8 cellular contexts compared by ENCODE assay signal in the genomic region with DNA sequence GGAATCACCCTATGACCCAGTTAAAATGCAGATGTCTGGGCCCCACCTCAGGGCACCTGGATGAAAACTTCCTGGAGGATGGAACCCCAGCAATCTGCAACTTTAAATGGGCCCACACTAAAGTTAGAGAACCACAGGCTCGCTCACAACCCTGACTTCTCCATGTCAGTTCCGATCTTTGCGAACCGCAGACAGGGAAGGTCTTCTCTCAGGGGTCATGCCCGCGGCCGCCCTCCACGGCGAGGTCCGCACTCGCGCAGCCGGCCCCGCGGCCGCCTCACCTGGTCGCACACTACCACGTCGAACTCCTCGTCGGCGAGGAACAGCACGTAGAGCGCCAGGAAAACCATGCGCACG. TPM values are rescaled to one million over a fixed set of nuclear protein-coding genes. Genes with fewer than 3 reads are reported as not detected.
A peak's percentile ranks its signal among the peaks of the same experiment; 100 is the strongest.
DNase-seq lines count a peak whose midpoint lies in the region; ATAC-seq and TF ChIP-seq lines count a peak whose summit lies in the region.

No MANE protein-coding gene starts in this region.

- H3K4me1 ChIP-seq in tibial nerve = peaks cover 0 to 69% (median 30%) of the 10 kb centered on the region in 4 donors

- no peaks in the 10 kb centered on the region for H3K27me3 ChIP-seq in tibial nerve

- H3K27ac Mint-ChIP-seq in stimulated activated naive CD8-positive, alpha-beta T cell treated with anti-CD3 and anti-CD28 coated beads, Interleukin-15, Interleukin-2, amounts not matched to agents 100 ng/mL and 50 ng/mL, for 24 hours = peak overlapping the region; percentile 86
- peak overlapping the region; percentile 84 for H3K27ac Mint-ChIP-seq in activated naive CD8-positive, alpha-beta T cell

- peaks cover 75% of the 10 kb centered on the region for H3K4me1 Mint-ChIP-seq in stimulated activated naive CD8-positive, alpha-beta T cell treated with anti-CD3 and anti-CD28 coated beads, Interleukin-15, Interleukin-2, amounts not matched to agents 100 ng/mL and 50 ng/mL, for 24 hours (ENCODE audit: low read depth)
- H3K4me1 Mint-ChIP-seq in activated naive CD8-positive, alpha-beta T cell (ENCODE audit: low read depth) = peaks cover 69% of the 10 kb centered on the region

- H3K9me3 ChIP-seq in tibial nerve = no peaks in the 10 kb centered on the region

- H3K27me3 Mint-ChIP-seq in stimulated activated naive CD8-positive, alpha-beta T cell treated with anti-CD3 and anti-CD28 coated beads, Interleukin-15, Interleukin-2, amounts not matched to agents 100 ng/mL and 50 ng/mL, for 24 hours = no peaks in the 10 kb centered on the region
- H3K27me3 Mint-ChIP-seq in activated naive CD8-positive, alpha-beta T cell = no peaks in the 10 kb centered on the region

- TF ChIP-seq CTCF in tibial nerve (IDR thresholded peaks at IDR 0.05) = no peak

- H3K36me3 Mint-ChIP-seq in stimulated activated naive CD8-positive, alpha-beta T cell treated with anti-CD3 and anti-CD28 coated beads, Interleukin-15, Interleukin-2, amounts not matched to agents 100 ng/mL and 50 ng/mL, for 24 hours (ENCODE audit: low read depth) = peaks cover 69% of the 10 kb centered on the region
- H3K36me3 Mint-ChIP-seq in activated naive CD8-positive, alpha-beta T cell = peaks cover 17% of the 10 kb centered on the region

- TF ChIP-seq POLR2A in tibial nerve (IDR thresholded peaks at IDR 0.05) = no peak

- peaks cover 0 to 23% (median 0%) of the 10 kb centered on the region in 3 donors for H3K36me3 ChIP-seq in tibial nerve

- WGBS in tibial nerve, 2 donors = 0 to 1% methylated on average over 5 to 24 of the region's 26 CpGs

- H3K9me3 Mint-ChIP-seq in stimulated activated naive CD8-positive, alpha-beta T cell treated with anti-CD3 and anti-CD28 coated beads, Interleukin-15, Interleukin-2, amounts not matched to agents 100 ng/mL and 50 ng/mL, for 24 hours = no peaks in the 10 kb centered on the region
- no peaks in the 10 kb centered on the region for H3K9me3 Mint-ChIP-seq in activated naive CD8-positive, alpha-beta T cell (ENCODE audit: low read depth)

- peak overlapping the region; percentile 76 to 95 (median 90) for H3K4me3 ChIP-seq in tibial nerve

- H3K4me3 Mint-ChIP-seq in stimulated activated naive CD8-positive, alpha-beta T cell treated with anti-CD3 and anti-CD28 coated beads, Interleukin-15, Interleukin-2, amounts not matched to agents 100 ng/mL and 50 ng/mL, for 24 hours = peak overlapping the region; percentile 94
- H3K4me3 Mint-ChIP-seq in activated naive CD8-positive, alpha-beta T cell = peak overlapping the region; percentile 99

- TF ChIP-seq EP300 in tibial nerve (IDR thresholded peaks at IDR 0.05) = no peak

- H3K27ac ChIP-seq in tibial nerve = peak overlapping the region; percentile 85 to 95 (median 90)

- DNase-seq in stimulated activated naive CD8-positive, alpha-beta T cell treated with anti-CD3 and anti-CD28 coated beads, Interleukin-15, Interleukin-2, amounts not matched to agents 100 U/mL and 50 U/mL, for 24 hours = no peak
- peak; percentile 3 for DNase-seq in kidney tubule cell (ENCODE audit: low spot score)
- DNase-seq in tibial nerve (ENCODE audit: low spot score in 2 of 2) = no peak
- DNase-seq in NCI-H526 treated with DMSO at 0.1 percent for 48 hours (lab: John Stamatoyannopoulos, UW) = no peak
- no peak for DNase-seq in KG1 (lab: John Stamatoyannopoulos, UW)
- no peak for DNase-seq in activated effector memory CD4-positive, alpha-beta T cell treated with Interleukin-2 at 50 U/mL for 16 hours

- no peak for ATAC-seq in stimulated activated naive CD8-positive, alpha-beta T cell treated with anti-CD3 and anti-CD28 coated beads, Interleukin-15, Interleukin-2, amounts not matched to agents 100 U/mL and 50 U/mL, for 24 hours

RNA-seq across cellular contexts. Expression of gene ALG2, which starts 0.5 kb away (rescaled TPM):
- total RNA-seq in tibial nerve = 10 to 100 TPM; 22.7 to 38.3 (median 29.3) TPM

RNA-seq across cellular contexts. Expression of gene SEC61B, which starts 0.8 kb away (rescaled TPM):
- total RNA-seq in tibial nerve = 10 to 100 TPM; 41.0 to 99.0 (median 75.1) TPM
